7 cellular contexts compared by ENCODE assay signal in genomic region chr9:93096131-93096802, GRCh38. TPM values are rescaled to one million over a fixed set of nuclear protein-coding genes. Genes with fewer than 3 reads are reported as not detected.
DNase-seq lines count a peak whose midpoint lies in the region; ATAC-seq and TF ChIP-seq lines count a peak whose summit lies in the region.

CARD19 (plus strand) TSS chr9:93096217; CDS start chr9:93096346, 129 bp downstream.

- H3K4me3 ChIP-seq in osteoblast (ENCODE audit: insufficient read depth, low read length): peak within 1 kb of the TSS; percentile 89

- peak; percentile 45 for ATAC-seq in HG02571 (IDR thresholded peaks at IDR 0.05; ENCODE audit: unreplicated experiment)

- no peak for TF ChIP-seq CTCF in osteoblast (IDR thresholded peaks at IDR 0.05; ENCODE audit: extremely low read depth, low read depth, low read length)

- peak; percentile 76 for TF ChIP-seq POLR2A in GM15510 (IDR thresholded peaks at IDR 0.05; ENCODE audit: borderline replicate concordance, extremely low read depth, insufficient read length)

- peaks cover 75% of the 10 kb centered on the region for H3K4me1 Mint-ChIP-seq in activated naive CD4-positive, alpha-beta T cell treated with anti-CD3 and anti-CD28 coated beads, Interleukin-2, amount 10 ng/mL, durations not matched to agents 7 days and 5 days

- H3K9me3 Mint-ChIP-seq in activated naive CD4-positive, alpha-beta T cell treated with anti-CD3 and anti-CD28 coated beads, Interleukin-2, amount 10 ng/mL, durations not matched to agents 7 days and 5 days: peaks cover 10% of the 10 kb centered on the region

- peak within 1 kb of the TSS; percentile 73 for H2AFZ ChIP-seq in osteoblast (ENCODE audit: low read length)

- no peaks in the 10 kb centered on the region for H3K27me3 Mint-ChIP-seq in activated naive CD4-positive, alpha-beta T cell treated with anti-CD3 and anti-CD28 coated beads, Interleukin-2, amount 10 ng/mL, durations not matched to agents 7 days and 5 days

- peaks cover 14% of the 10 kb centered on the region for H4K20me1 ChIP-seq in osteoblast (ENCODE audit: insufficient read depth, low read length)

- H3K79me2 ChIP-seq in osteoblast (ENCODE audit: insufficient read depth, low read length): peaks cover 45% of the 10 kb centered on the region

- H3K9me3 ChIP-seq in osteoblast (ENCODE audit: low read depth, low read length): peaks cover 1% of the 10 kb centered on the region

- H3K27ac ChIP-seq in osteoblast (ENCODE audit: low read depth, low read length): peak within 1 kb of the TSS; percentile 71

- H3K4me2 ChIP-seq in osteoblast (ENCODE audit: insufficient read depth, low read length): peak within 1 kb of the TSS; percentile 83

- peaks cover 28% of the 10 kb centered on the region for H3K36me3 Mint-ChIP-seq in activated naive CD4-positive, alpha-beta T cell treated with anti-CD3 and anti-CD28 coated beads, Interleukin-2, amount 10 ng/mL, durations not matched to agents 7 days and 5 days

- H3K27ac Mint-ChIP-seq in activated naive CD4-positive, alpha-beta T cell treated with anti-CD3 and anti-CD28 coated beads, Interleukin-2, amount 10 ng/mL, durations not matched to agents 7 days and 5 days: peak within 1 kb of the TSS; percentile 98

- H3K4me1 ChIP-seq in osteoblast (ENCODE audit: insufficient read depth, low read length): peaks cover 35% of the 10 kb centered on the region

- CTCF ChIA-PET in activated naive CD4-positive, alpha-beta T cell treated with anti-CD3 and anti-CD28 coated beads, Interleukin-2, amount 10 ng/mL, durations not matched to agents 7 days and 5 days (lab: Charles Lee): interaction anchor here (1.0 kb wide), 1 partner anchor 92 kb away, joined by 4 read pairs; no protein-coding TSS in a partner anchor

- H3K4me3 Mint-ChIP-seq in activated naive CD4-positive, alpha-beta T cell treated with anti-CD3 and anti-CD28 coated beads, Interleukin-2, amount 10 ng/mL, durations not matched to agents 7 days and 5 days: peak within 1 kb of the TSS; percentile 83

- no peak for DNase-seq in NCI-H460 (ENCODE audit: extremely low read depth, low read depth)
- peak; percentile 70 for DNase-seq in activated naive CD4-positive, alpha-beta T cell treated with anti-CD3 and anti-CD28 coated beads, Interleukin-2, amount 10 ng/mL, durations not matched to agents 7 days and 5 days
- DNase-seq in glomerular visceral epithelial cell (ENCODE audit: extremely low spot score): peak; percentile 53
- peak; percentile 90 for DNase-seq in osteoblast (ENCODE audit: insufficient read length, low spot score, missing footprints)
- DNase-seq in GF-D8 (lab: John Stamatoyannopoulos, UW): no peak

- H3K27me3 ChIP-seq in osteoblast (ENCODE audit: insufficient read depth, low read length): no peaks in the 10 kb centered on the region

- H3K36me3 ChIP-seq in osteoblast (ENCODE audit: insufficient read depth, low read length): no peaks in the 10 kb centered on the region

RNA-seq across cellular contexts. Expression of gene CARD19, which starts in this region (rescaled TPM):
- total RNA-seq in NCI-H460 (2014; rRNA removed; shearing (Covaris generic)): 62.7 and 74.8 TPM in 2 replicates
- polyA plus RNA-seq in NCI-H460 (2014; cell fraction: nucleus; rRNA removed): 129 and 171 TPM in 2 replicates
- total RNA-seq in osteoblast: 38.4 and 38.6 TPM in 2 replicates

Comparison
In these comparisons a context has a peak if more than half of its experiments do, and no peak if none do; other contexts are left out.
1. DNase-seq: peak in activated naive CD4-positive, alpha-beta T cell treated with anti-CD3 and anti-CD28 coated beads, Interleukin-2, amount 10 ng/mL, durations not matched to agents 7 days and 5 days (single experiment), glomerular visceral epithelial cell (single experiment) and osteoblast (single experiment); none in NCI-H460 (single experiment) and GF-D8 (single experiment).